In the genomic region with DNA sequence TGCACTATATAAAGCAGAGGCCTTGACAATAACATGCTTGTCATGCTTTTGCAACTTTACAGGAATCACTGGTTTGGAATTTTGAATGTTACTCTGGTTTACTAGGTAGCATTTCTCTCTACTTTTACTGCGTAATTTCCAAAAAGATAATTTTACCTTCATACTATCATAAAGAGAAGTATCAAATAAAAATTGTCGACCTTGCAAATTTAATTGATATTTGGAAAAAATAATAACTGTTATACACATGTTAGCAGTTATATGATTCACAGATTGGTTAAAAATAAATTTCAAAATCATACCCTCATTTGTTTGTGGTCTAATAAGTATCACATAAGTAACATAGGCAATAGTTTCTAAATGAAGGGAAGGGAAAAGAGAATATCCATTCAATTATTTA, we compare ENCODE assay signal across 28 cellular contexts.
"Had no signal": no experiment of that assay in that cellular context is flagged by ENCODE, and none has a peak within 500 bp of the region (broad histone marks: within the 10 kb centered on the region; RNA-seq: fewer than 3 reads in every experiment).

No MANE protein-coding gene starts in this region.

- H3K27me3 ChIP-seq: esophagus squamous epithelium, gastroesophageal sphincter, heart left ventricle, hepatocyte, neutrophil, pancreas, thyroid gland, vagina had no signal

- DNase-seq: cortex of kidney; effector memory CD8-positive, alpha-beta T cell; erythroblast; esophagus squamous epithelium; heart left ventricle; left ventricle myocardium superior; mucosa of descending colon; naive B cell; pancreas; stimulated activated CD4-positive, alpha-beta T cell treated with anti-CD3 and anti-CD28 coated beads, Interleukin-12 subunit alpha, Interleukin-12 subunit beta, amount 100 ng/mL, for 4 hours; stimulated activated CD4-positive, alpha-beta T cell treated with anti-CD3 and anti-CD28 coated beads, Interleukin-1b, Interleukin-23, amount 100 ng/mL, for 48 hours; stimulated activated CD4-positive, alpha-beta T cell treated with anti-CD3 and anti-CD28 coated beads, Interleukin-4, amount 100 ng/mL, for 1 hour; stimulated activated CD8-positive, alpha-beta memory T cell treated with anti-CD3 and anti-CD28 coated beads, Interleukin-4, amount 100 ng/mL, for 48 hours; stimulated activated naive CD4-positive, alpha-beta T cell; stimulated activated naive CD8-positive, alpha-beta T cell treated with anti-CD3 and anti-CD28 coated beads, Interleukin-15, amount 100 ng/mL, for 72 hours; thyroid gland; trophoblast cell had no signal

- H3K4me1 ChIP-seq: foreskin keratinocyte, heart left ventricle, pancreas, thyroid gland, vagina had no signal

- H3K79me2 ChIP-seq: hepatocyte had no signal

- H3K4me2 ChIP-seq: hepatocyte, smooth muscle cell had no signal

- H2AFZ ChIP-seq: hepatocyte had no signal

- FAIRE-seq: endometrium, islet of Langerhans, pancreas had no signal

- H3K36me3 ChIP-seq: esophagus squamous epithelium, gastroesophageal sphincter, heart left ventricle, neutrophil, pancreas, thyroid gland, vagina had no signal

- H3K27ac ChIP-seq: esophagus squamous epithelium, foreskin keratinocyte, gastroesophageal sphincter, heart left ventricle, hepatocyte, neutrophil, pancreas, thyroid gland, vagina had no signal

- ATAC-seq: effector memory CD8-positive, alpha-beta T cell; foreskin keratinocyte; gastroesophageal sphincter; heart left ventricle; left ventricle myocardium superior; mucosa of descending colon; natural killer cell treated with Interleukin-12 subunit alpha and Interleukin-12 subunit beta and Interleukin-15 and Interleukin-18, amount 100 ng/mL, for 72 hours; pancreas; sciatic nerve; stimulated activated naive CD8-positive, alpha-beta T cell treated with anti-CD3 and anti-CD28 coated beads, Interleukin-15, amount 100 ng/mL, for 72 hours had no signal

- H3K4me3 ChIP-seq: esophagus squamous epithelium, gastroesophageal sphincter, heart left ventricle, hepatocyte, lung, mucosa of descending colon, pancreas, smooth muscle cell, thyroid gland, vagina had no signal

- H3K9me3 ChIP-seq: esophagus squamous epithelium, gastroesophageal sphincter, heart left ventricle, mucosa of descending colon, neutrophil, pancreas, thyroid gland, vagina had no signal
